ENCODE assay signal across 9 cellular contexts in the genomic region with DNA sequence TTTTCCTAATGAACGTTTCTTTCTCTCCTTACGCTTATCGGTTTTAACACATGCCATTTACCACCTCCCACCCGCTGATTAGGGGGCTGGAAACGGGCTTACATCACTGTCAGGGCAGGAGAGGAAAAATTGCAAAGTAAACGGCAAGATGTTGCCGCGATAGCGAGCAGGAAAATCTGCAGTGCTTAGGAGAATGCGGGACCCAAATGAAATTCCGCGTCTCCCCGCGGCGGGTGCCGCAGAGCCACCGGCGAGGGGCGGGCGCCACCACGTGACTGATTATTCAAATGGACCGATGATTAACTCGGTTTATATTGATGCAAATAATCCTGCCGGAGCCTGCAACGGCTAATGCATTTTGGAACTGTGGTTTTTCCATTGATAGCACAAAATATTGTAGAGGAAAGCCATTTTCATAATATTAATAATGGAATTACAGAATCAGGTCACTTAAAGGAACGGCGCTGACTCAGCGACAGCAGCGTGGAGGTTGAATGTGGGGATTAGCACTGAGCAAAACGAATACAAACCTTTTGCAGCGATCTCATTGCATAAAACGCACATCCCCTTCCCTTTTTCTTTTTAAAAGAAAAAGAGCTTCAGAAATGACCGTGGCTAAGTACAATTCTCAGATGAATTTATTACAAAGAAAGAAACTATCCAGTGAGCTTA.
DNase-seq lines count a peak whose midpoint lies in the region; ATAC-seq and TF ChIP-seq lines count a peak whose summit lies in the region.
"Had no signal": no experiment of that assay in that cellular context is flagged by ENCODE, and none has a peak within 500 bp of the region (broad histone marks: within the 10 kb centered on the region; RNA-seq: fewer than 3 reads in every experiment).

No MANE protein-coding gene starts in this region.

- CTCF ChIA-PET in OCI-LY7 (lab: Charles Lee; ENCODE audit: unreplicated experiment): no interaction called here

- H3K9me3 ChIP-seq in OCI-LY7 (ENCODE audit: low read length) (no peaks in the 10 kb centered on the region), mucosa of descending colon (no peaks in the 10 kb centered on the region)
- H3K9me3 ChIP-seq in effector memory CD4-positive, alpha-beta T cell (ENCODE audit: control insufficient read depth, low read length): no peaks in the 10 kb centered on the region

- no TSS peak for BruUV-seq in OCI-LY7 (replicated peaks; lab: Mats Ljungman, UMichigan)

- TF ChIP-seq CTCF in OCI-LY7 (conservative IDR thresholded peaks at IDR 0.05; ENCODE audit: low read length): peak; percentile 29; the same call in 1 of the 2 replicates
- no peak for TF ChIP-seq CTCF in mucosa of descending colon (IDR thresholded peaks at IDR 0.05)

- peaks cover 8% of the 10 kb centered on the region for H3K27me3 ChIP-seq in effector memory CD4-positive, alpha-beta T cell (replicated peaks; ENCODE audit: control insufficient read depth, insufficient read depth, low read length, poor library complexity, severe bottlenecking)

- no peak overlapping the region for H3K4me3 ChIP-seq in OCI-LY7 (ENCODE audit: low read depth, low read length, poor library complexity, severe bottlenecking)
- peak overlapping the region; percentile 10 for H3K4me3 ChIP-seq in effector memory CD4-positive, alpha-beta T cell (ENCODE audit: insufficient read depth, low read depth, low read length, poor library complexity, severe bottlenecking)
- H3K4me3 ChIP-seq in mucosa of descending colon: no peak overlapping the region
- H3K4me3 ChIP-seq in urinary bladder (ENCODE audit: low read depth, low read length): peak overlapping the region; percentile 9
- H3K4me3 ChIP-seq: BLaER1 treated with 17β-estradiol and CSF1 and Interleukin-3, amounts not matched to agents 10 nM and 100 nM had no signal

- WGBS in urinary bladder: 3% methylated on average over 33 of the region's 33 CpGs

- no peaks in the 10 kb centered on the region for H4K20me1 ChIP-seq in OCI-LY7 (ENCODE audit: insufficient read depth, low read length)
- H4K20me1 ChIP-seq: BLaER1 treated with 17β-estradiol and CSF1 and Interleukin-3, amounts not matched to agents 10 nM and 100 nM had no signal

- POLR2A ChIA-PET in OCI-LY7 (lab: Charles Lee): interaction anchor here (1.5 kb wide), 1 partner anchor 8 kb away, joined by 3 read pairs; no protein-coding TSS in a partner anchor

- H3K4me1 ChIP-seq in OCI-LY7 (ENCODE audit: insufficient read depth, low read length, poor library complexity, severe bottlenecking) (no peaks in the 10 kb centered on the region), mucosa of descending colon (ENCODE audit: low read depth) (no peaks in the 10 kb centered on the region), urinary bladder (ENCODE audit: insufficient read depth) (no peaks in the 10 kb centered on the region)
- peaks cover 5% of the 10 kb centered on the region for H3K4me1 ChIP-seq in effector memory CD4-positive, alpha-beta T cell (ENCODE audit: control insufficient read depth, insufficient read depth, low read length, poor library complexity, severe bottlenecking)

- no peak overlapping the region for H3K4me2 ChIP-seq in OCI-LY7 (ENCODE audit: low read length)
- H3K4me2 ChIP-seq: BLaER1 treated with 17β-estradiol and CSF1 and Interleukin-3, amounts not matched to agents 10 nM and 100 nM had no signal

- no peaks in the 10 kb centered on the region for H3K36me3 ChIP-seq in OCI-LY7 (ENCODE audit: insufficient read depth, low read length)
- no peaks in the 10 kb centered on the region for H3K36me3 ChIP-seq in effector memory CD4-positive, alpha-beta T cell (ENCODE audit: control insufficient read depth, insufficient read depth, low read length)
- H3K36me3 ChIP-seq in mucosa of descending colon (ENCODE audit: low read depth): no peaks in the 10 kb centered on the region
- H3K36me3 ChIP-seq in urinary bladder (ENCODE audit: insufficient read depth): no peaks in the 10 kb centered on the region
- H3K36me3 ChIP-seq: BLaER1 treated with 17β-estradiol and CSF1 and Interleukin-3, amounts not matched to agents 10 nM and 100 nM had no signal

- intact Hi-C loops in OCI-LY7 (cut with micrococcal nuclease; ENCODE audit: unreplicated experiment): no loop called here
- intact Hi-C loops in mucosa of descending colon (cut with DNase I, micrococcal nuclease): no loop called here

- ATAC-seq in mucosa of descending colon: no peak

- H3K9me2 ChIP-seq in OCI-LY7 (ENCODE audit: insufficient read depth, low read length): no peaks in the 10 kb centered on the region

- H2AFZ ChIP-seq in OCI-LY7 (ENCODE audit: low read length): no peak overlapping the region

- DNase-seq in NCI-H1694 treated with DMSO at 0.1 percent for 48 hours (lab: John Stamatoyannopoulos, UW) (peak; percentile 5), NCI-H1694 (lab: John Stamatoyannopoulos, UW) (no peak), OCI-LY7 (ENCODE audit: low spot score) (no peak), mucosa of descending colon (peak in 2 of 3 donors; percentile 24 to 30), NOMO-1 treated with dmso at 0.1 percent for 144 hours (lab: John Stamatoyannopoulos, UW; ENCODE audit: unreplicated experiment) (no peak), cerebellar nuclear complex (lab: John Stamatoyannopoulos, UW) (no peak)
- no peak for DNase-seq in effector memory CD4-positive, alpha-beta T cell

- H3K79me2 ChIP-seq in OCI-LY7 (ENCODE audit: insufficient read depth, low read depth, low read length): no peaks in the 10 kb centered on the region

- no peak overlapping the region for H3K27ac ChIP-seq in OCI-LY7 (ENCODE audit: low read depth, low read length, poor library complexity, severe bottlenecking)
- no peak overlapping the region for H3K27ac ChIP-seq in effector memory CD4-positive, alpha-beta T cell (ENCODE audit: insufficient read depth, low read length, poor library complexity, severe bottlenecking)
- H3K27ac ChIP-seq in urinary bladder (ENCODE audit: low read depth): no peak overlapping the region
- H3K27ac ChIP-seq: BLaER1 treated with 17β-estradiol and CSF1 and Interleukin-3, amounts not matched to agents 10 nM and 100 nM had no signal

Comparison
In these comparisons a context has a peak if more than half of its experiments do, and no peak if none do; other contexts are left out.
1. DNase-seq: peak in NCI-H1694 treated with DMSO at 0.1 percent for 48 hours (single experiment) and mucosa of descending colon (2 of 3); none in NCI-H1694 (single experiment), OCI-LY7 (single experiment), effector memory CD4-positive, alpha-beta T cell (0 of 3), NOMO-1 treated with dmso at 0.1 percent for 144 hours (single experiment) and cerebellar nuclear complex (0 of 2).
2. H3K4me3 ChIP-seq: peak in effector memory CD4-positive, alpha-beta T cell (single experiment) and urinary bladder (single experiment); none in OCI-LY7 (single experiment) and mucosa of descending colon (single experiment).